ENCODE assay signal across 11 cellular contexts in the genomic region with DNA sequence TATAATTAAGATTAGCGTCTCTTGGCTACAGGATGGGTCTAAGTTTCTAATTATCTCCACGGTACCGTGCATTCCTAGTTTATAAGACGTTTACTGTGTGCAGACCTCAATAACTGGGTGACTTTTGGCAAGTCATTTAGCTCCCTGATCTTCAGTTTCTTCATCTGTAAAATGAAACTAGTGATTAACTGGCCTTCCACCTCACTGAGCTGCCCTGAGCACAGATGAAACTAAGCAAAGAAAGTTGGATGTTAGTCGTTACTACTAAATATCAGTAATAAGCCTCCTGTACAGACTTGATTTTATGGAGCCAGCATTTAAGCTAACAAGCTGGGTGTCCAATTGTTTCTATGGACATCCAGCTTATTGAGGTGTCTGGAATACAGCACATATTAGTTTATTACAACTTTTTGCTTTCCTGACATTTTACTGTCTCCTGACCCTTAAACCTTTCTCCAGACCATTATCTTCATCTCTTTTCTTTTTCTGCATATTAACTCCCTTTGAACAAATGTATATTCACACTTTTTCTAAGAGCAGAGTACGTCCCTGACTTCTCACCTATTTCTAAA.
DNase-seq lines count a peak whose midpoint lies in the region; ATAC-seq lines count a peak whose summit lies in the region.
"Had no signal": no experiment of that assay in that cellular context is flagged by ENCODE, and none has a peak within 500 bp of the region (broad histone marks: within the 10 kb centered on the region; RNA-seq: fewer than 3 reads in every experiment).

No MANE protein-coding gene starts in this region.

- H3K27ac ChIP-seq in duodenal mucosa (ENCODE audit: low read depth, low read length) = no peak overlapping the region
- H3K27ac ChIP-seq: epithelial cell of prostate, upper lobe of right lung had no signal

- H3K27me3 ChIP-seq in duodenal mucosa (ENCODE audit: control insufficient read depth in 1 of 2, insufficient read depth in 2 of 2, low read length in 2 of 2) = peaks cover 28 to 32% of the 10 kb centered on the region in 2 donors

- H3K4me1 ChIP-seq in duodenal mucosa (ENCODE audit: control insufficient read depth in 1 of 2, insufficient read depth in 2 of 2, low read length in 2 of 2) = peaks cover 0 to 12% of the 10 kb centered on the region in 2 donors

- no peak overlapping the region for H3K27ac Mint-ChIP-seq in activated T-cell treated with anti-CD3 and anti-CD28 coated beads, Interleukin-2, amount 50 U/mL, for 24 hours

- H3K4me3 Mint-ChIP-seq in activated T-cell treated with anti-CD3 and anti-CD28 coated beads, Interleukin-2, amount 50 U/mL, for 24 hours = peak overlapping the region; percentile 66

- H3K27me3 Mint-ChIP-seq in activated T-cell treated with anti-CD3 and anti-CD28 coated beads, Interleukin-2, amount 50 U/mL, for 24 hours = peaks cover 17% of the 10 kb centered on the region

- H3K36me3 ChIP-seq in duodenal mucosa (ENCODE audit: control insufficient read depth in 1 of 2, insufficient read depth in 2 of 2, low read length in 2 of 2) = no peaks in the 10 kb centered on the region
- H3K36me3 ChIP-seq: upper lobe of right lung had no signal

- no peaks in the 10 kb centered on the region for H3K36me3 Mint-ChIP-seq in activated T-cell treated with anti-CD3 and anti-CD28 coated beads, Interleukin-2, amount 50 U/mL, for 24 hours (ENCODE audit: low read depth)

- no peaks in the 10 kb centered on the region for H3K9me3 Mint-ChIP-seq in activated T-cell treated with anti-CD3 and anti-CD28 coated beads, Interleukin-2, amount 50 U/mL, for 24 hours

- no peaks in the 10 kb centered on the region for H3K9me3 ChIP-seq in duodenal mucosa (ENCODE audit: control insufficient read depth in 1 of 2, low read length in 2 of 2)
- H3K9me3 ChIP-seq: upper lobe of right lung had no signal

- peak overlapping the region; percentile 45 to 67 for H3K4me3 ChIP-seq in duodenal mucosa (ENCODE audit: low read depth in 1 of 2, low read length in 2 of 2)

- peak; percentile 19 for ATAC-seq in HG03571 (IDR thresholded peaks at IDR 0.05; ENCODE audit: unreplicated experiment)
- ATAC-seq in stimulated activated naive CD8-positive, alpha-beta T cell treated with anti-CD3 and anti-CD28 coated beads, Interleukin-15, Interleukin-2, amounts not matched to agents 100 U/mL and 50 U/mL, for 24 hours = peak; percentile 21
- ATAC-seq in GM21737 (IDR thresholded peaks at IDR 0.05; ENCODE audit: unreplicated experiment) = no peak
- ATAC-seq in GM21786 (IDR thresholded peaks at IDR 0.05; ENCODE audit: unreplicated experiment) = no peak

- H3K9ac ChIP-seq in duodenal mucosa (ENCODE audit: low read depth in 1 of 2, low read length in 2 of 2) = no peak overlapping the region

- H3K4me1 Mint-ChIP-seq in activated T-cell treated with anti-CD3 and anti-CD28 coated beads, Interleukin-2, amount 50 U/mL, for 24 hours (ENCODE audit: low read depth) = peaks cover 27% of the 10 kb centered on the region

- DNase-seq in activated T-cell treated with anti-CD3 and anti-CD28 coated beads, Interleukin-2, amount 50 U/mL, for 24 hours = no peak
- no peak for DNase-seq in activated T-cell treated with anti-CD3 and anti-CD28 coated beads, Interleukin-2, amount 50 U/mL, for 48 hours
- no peak for DNase-seq in stimulated activated naive CD8-positive, alpha-beta T cell treated with anti-CD3 and anti-CD28 coated beads, Interleukin-15, Interleukin-2, amounts not matched to agents 100 U/mL and 50 U/mL, for 24 hours
- no peak for DNase-seq in C1 segment of cervical spinal cord (lab: John Stamatoyannopoulos, UW)
- DNase-seq: NCI-H187 had no signal

Comparison
In these comparisons a context has a peak if more than half of its experiments do, and no peak if none do; other contexts are left out.
1. ATAC-seq: peak in HG03571 (single experiment) and stimulated activated naive CD8-positive, alpha-beta T cell treated with anti-CD3 and anti-CD28 coated beads, Interleukin-15, Interleukin-2, amounts not matched to agents 100 U/mL and 50 U/mL, for 24 hours (single experiment); none in GM21737 (single experiment) and GM21786 (single experiment).